Comparison of ENCODE assay signal across 1 cellular context in the genomic region with DNA sequence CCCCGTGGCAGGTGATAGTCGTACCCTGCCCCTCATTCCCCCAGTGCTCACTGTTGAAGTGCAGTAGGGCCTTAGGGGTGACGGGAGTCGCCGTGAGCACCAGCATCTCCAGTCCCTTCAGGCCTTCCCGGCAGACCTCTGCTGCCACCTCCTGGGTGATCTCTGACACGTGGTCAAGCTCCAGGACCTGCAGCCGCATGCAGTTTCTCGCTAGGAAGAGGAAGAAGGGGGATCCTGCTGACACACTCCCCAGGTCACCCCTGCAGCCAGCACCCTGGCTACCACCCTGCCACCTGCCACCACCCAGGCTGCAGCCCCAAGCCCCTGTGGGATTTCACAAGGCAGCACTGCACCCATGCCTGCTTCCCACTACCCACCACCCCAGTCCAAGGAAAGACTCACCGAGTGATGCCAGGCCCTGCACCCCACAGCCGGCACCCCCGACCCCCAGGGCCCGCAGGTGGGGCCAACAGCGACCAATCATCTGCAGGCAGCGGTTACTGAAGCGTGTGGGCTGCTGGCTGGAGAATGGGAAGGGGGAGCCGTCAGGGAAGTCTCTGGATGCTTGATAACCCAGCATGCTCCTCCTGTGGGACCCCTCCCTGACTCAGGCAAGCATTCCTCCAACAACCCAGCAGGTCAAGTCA.
TF ChIP-seq lines count a peak whose summit lies in the region.

No MANE protein-coding gene starts in this region.

TF ChIP-seq in HepG2, 621 proteins besides CTCF, POLR2A, EP300 and RAD21 (continued from another document and continues in another):
- TF ChIP-seq ZNF205 (CRISPR knock-in tag; IDR thresholded peaks at IDR 0.05) (no peak), ZBTB8A (CRISPR knock-in tag; IDR thresholded peaks at IDR 0.05; ENCODE audit: borderline replicate concordance, low read depth) (no peak), HMG20A (CRISPR knock-in tag; IDR thresholded peaks at IDR 0.05; ENCODE audit: borderline replicate concordance) (no peak), SP140L (CRISPR knock-in tag; IDR thresholded peaks at IDR 0.05; ENCODE audit: borderline replicate concordance) (no peak), CREB3 (CRISPR knock-in tag; IDR thresholded peaks at IDR 0.05) (no peak), ETV6 (CRISPR knock-in tag; conservative IDR thresholded peaks at IDR 0.05) (0 out of 2 replicates have a peak, but pooled peaks have one; percentile 16), ZNF761 (CRISPR knock-in tag; conservative IDR thresholded peaks at IDR 0.05) (no peak), CEBPG (CRISPR knock-in tag; IDR thresholded peaks at IDR 0.05) (0 out of 2 replicates have a peak, but pooled peaks have one; percentile 6), MXD3 (CRISPR knock-in tag; IDR thresholded peaks at IDR 0.05) (no peak), ZNF577 (CRISPR knock-in tag; IDR thresholded peaks at IDR 0.05; ENCODE audit: borderline replicate concordance, low read depth) (no peak), ZNF709 (CRISPR knock-in tag; IDR thresholded peaks at IDR 0.05) (no peak), PRDM15 (CRISPR knock-in tag; IDR thresholded peaks at IDR 0.05) (no peak), FOXC1 (CRISPR knock-in tag; IDR thresholded peaks at IDR 0.05; ENCODE audit: borderline replicate concordance) (peak; percentile 78; the same call in 1 of the 2 replicates), ZNF224 (CRISPR knock-in tag; IDR thresholded peaks at IDR 0.05) (no peak), TBL1XR1 (IDR thresholded peaks at IDR 0.05; ENCODE audit: borderline replicate concordance, low read length, partially characterized antibody) (no peak), ZNF556 (CRISPR knock-in tag; IDR thresholded peaks at IDR 0.05; ENCODE audit: borderline replicate concordance) (no peak), REST (IDR thresholded peaks at IDR 0.05; ENCODE audit: borderline replicate concordance in 1 of 2, low read depth in 1 of 2, low read length in 2 of 2) (no peak), ARID4A (CRISPR knock-in tag; IDR thresholded peaks at IDR 0.05; ENCODE audit: borderline replicate concordance) (peak; percentile 75)
- TF ChIP-seq, protein P1, sequence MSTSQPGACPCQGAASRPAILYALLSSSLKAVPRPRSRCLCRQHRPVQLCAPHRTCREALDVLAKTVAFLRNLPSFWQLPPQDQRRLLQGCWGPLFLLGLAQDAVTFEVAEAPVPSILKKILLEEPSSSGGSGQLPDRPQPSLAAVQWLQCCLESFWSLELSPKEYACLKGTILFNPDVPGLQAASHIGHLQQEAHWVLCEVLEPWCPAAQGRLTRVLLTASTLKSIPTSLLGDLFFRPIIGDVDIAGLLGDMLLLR (CRISPR knock-in tag; IDR thresholded peaks at IDR 0.05): no peak
- TF ChIP-seq, protein P2, sequence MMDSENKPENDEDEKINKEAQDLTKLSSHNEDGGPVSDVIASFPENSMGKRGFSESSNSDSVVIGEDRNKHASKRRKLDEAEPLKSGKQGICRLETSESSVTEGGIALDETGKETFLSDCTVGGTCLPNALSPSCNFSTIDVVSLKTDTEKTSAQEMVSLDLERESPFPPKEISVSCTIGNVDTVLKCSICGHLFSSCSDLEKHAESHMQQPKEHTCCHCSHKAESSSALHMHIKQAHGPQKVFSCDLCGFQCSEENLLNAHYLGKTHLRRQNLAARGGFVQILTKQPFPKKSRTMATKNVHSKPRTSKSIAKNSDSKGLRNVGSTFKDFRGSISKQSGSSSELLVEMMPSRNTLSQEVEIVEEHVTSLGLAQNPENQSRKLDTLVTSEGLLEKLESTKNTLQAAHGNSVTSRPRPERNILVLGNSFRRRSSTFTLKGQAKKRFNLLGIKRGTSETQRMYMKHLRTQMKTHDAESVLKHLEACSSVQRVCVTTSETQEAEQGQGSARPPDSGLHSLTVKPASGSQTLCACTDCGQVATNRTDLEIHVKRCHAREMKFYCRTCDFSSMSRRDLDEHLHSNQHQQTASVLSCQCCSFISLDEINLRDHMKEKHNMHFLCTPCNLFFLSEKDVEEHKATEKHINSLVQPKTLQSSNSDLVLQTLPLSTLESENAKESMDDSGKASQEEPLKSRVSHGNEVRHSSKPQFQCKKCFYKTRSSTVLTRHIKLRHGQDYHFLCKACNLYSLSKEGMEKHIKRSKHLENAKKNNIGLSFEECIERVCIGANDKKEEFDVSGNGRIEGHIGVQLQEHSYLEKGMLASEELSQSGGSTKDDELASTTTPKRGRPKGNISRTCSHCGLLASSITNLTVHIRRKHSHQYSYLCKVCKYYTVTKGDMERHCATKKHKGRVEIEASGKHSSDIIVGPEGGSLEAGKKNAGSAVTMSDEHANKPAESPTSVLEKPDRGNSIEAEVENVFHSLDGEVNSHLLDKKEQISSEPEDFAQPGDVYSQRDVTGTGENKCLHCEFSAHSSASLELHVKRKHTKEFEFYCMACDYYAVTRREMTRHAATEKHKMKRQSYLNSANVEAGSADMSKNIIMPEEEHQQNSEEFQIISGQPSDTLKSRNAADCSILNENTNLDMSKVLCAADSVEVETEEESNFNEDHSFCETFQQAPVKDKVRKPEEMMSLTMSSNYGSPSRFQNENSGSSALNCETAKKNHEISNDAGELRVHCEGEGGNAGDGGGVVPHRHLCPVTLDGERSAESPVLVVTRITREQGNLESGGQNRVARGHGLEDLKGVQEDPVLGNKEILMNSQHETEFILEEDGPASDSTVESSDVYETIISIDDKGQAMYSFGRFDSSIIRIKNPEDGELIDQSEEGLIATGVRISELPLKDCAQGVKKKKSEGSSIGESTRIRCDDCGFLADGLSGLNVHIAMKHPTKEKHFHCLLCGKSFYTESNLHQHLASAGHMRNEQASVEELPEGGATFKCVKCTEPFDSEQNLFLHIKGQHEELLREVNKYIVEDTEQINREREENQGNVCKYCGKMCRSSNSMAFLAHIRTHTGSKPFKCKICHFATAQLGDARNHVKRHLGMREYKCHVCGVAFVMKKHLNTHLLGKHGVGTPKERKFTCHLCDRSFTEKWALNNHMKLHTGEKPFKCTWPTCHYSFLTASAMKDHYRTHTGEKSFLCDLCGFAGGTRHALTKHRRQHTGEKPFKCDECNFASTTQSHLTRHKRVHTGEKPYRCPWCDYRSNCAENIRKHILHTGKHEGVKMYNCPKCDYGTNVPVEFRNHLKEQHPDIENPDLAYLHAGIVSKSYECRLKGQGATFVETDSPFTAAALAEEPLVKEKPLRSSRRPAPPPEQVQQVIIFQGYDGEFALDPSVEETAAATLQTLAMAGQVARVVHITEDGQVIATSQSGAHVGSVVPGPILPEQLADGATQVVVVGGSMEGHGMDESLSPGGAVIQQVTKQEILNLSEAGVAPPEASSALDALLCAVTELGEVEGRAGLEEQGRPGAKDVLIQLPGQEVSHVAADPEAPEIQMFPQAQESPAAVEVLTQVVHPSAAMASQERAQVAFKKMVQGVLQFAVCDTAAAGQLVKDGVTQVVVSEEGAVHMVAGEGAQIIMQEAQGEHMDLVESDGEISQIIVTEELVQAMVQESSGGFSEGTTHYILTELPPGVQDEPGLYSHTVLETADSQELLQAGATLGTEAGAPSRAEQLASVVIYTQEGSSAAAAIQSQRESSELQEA (CRISPR knock-in tag; IDR thresholded peaks at IDR 0.05; ENCODE audit: not compliant biosample characterization): no peak
- TF ChIP-seq, protein P3, sequence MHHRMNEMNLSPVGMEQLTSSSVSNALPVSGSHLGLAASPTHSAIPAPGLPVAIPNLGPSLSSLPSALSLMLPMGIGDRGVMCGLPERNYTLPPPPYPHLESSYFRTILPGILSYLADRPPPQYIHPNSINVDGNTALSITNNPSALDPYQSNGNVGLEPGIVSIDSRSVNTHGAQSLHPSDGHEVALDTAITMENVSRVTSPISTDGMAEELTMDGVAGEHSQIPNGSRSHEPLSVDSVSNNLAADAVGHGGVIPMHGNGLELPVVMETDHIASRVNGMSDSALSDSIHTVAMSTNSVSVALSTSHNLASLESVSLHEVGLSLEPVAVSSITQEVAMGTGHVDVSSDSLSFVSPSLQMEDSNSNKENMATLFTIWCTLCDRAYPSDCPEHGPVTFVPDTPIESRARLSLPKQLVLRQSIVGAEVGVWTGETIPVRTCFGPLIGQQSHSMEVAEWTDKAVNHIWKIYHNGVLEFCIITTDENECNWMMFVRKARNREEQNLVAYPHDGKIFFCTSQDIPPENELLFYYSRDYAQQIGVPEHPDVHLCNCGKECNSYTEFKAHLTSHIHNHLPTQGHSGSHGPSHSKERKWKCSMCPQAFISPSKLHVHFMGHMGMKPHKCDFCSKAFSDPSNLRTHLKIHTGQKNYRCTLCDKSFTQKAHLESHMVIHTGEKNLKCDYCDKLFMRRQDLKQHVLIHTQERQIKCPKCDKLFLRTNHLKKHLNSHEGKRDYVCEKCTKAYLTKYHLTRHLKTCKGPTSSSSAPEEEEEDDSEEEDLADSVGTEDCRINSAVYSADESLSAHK (CRISPR knock-in tag; IDR thresholded peaks at IDR 0.05; ENCODE audit: borderline replicate concordance): no peak
